8 cellular contexts compared by ENCODE assay signal in the genomic region with DNA sequence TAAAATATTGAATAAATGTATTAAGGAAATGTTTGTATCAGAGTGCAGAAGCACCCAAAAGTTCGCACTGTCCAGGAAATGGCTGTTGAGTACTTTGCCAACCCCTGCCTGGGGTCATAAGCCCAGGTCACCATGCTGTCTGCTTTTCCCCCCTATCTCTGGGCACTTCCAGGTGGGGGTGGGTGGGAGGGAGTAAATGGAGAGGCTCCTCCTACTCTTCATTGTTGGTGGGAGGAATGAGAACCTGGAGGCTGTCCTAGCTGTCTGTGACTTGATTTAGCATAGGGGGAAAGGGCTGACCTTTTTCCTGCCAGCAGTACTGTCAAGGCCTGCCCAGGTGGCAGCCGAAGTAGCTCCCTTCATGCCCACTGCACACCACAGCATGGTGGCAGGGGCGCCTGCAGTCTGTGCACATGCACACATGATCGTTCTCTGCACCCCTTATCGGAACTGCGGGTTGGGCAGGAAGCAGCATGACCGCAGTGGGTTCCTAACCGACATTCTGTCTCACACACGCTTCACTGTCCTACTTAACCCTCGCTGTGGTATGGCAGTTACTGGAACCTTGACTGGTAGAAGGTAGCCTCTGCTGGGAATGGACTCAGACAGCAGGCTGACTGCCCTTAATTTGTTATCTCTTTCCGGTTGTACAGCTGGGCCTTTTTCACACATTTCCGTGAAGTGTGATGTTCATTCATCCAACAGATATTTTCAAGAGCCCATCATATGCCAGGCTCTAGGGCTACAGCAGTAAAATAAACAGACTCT. TPM values are rescaled to one million over a fixed set of nuclear protein-coding genes. Genes with fewer than 3 reads are reported as not detected.
DNase-seq lines count a peak whose midpoint lies in the region; ATAC-seq, FAIRE-seq and TF ChIP-seq lines count a peak whose summit lies in the region.

No MANE protein-coding gene starts in this region.

- no peak for FAIRE-seq in RCC 7860 (lab: Jason Lieb, UNC)

- no TSS peak for BruUV-seq in Calu3 (replicated peaks; lab: Mats Ljungman, UMichigan)

- DNase-seq in GM13976 (ENCODE audit: low spot score) (peak; percentile 67), NOMO-1 treated with dmso at 0.1 percent for 144 hours (lab: John Stamatoyannopoulos, UW; ENCODE audit: unreplicated experiment) (peak; percentile 91), memory B cell (ENCODE audit: low spot score in 2 of 2) (peak; percentile 45 to 56), superior temporal gyrus (ENCODE audit: extremely low spot score) (peak; percentile 47), RCC 7860 (ENCODE audit: low spot score) (no peak), Calu3 (no peak)
- peak; percentile 76 for DNase-seq in activated T-cell treated with anti-CD3 and anti-CD28 coated beads, Interleukin-2, amount 50 U/mL, for 1 hour

- H3K4me1 Mint-ChIP-seq in memory B cell, result peaks cover 19% of the 10 kb centered on the region
- H3K4me1 Mint-ChIP-seq in Calu3 (ENCODE audit: low read depth, unreplicated experiment), result peaks cover 8% of the 10 kb centered on the region

- CTCF ChIA-PET in Calu3 (lab: Charles Lee), result no interaction called here

- ATAC-seq in HG02759 (IDR thresholded peaks at IDR 0.05; ENCODE audit: unreplicated experiment) (peak; percentile 94), memory B cell (ENCODE audit: low read depth) (peak; percentile 100)

- H3K27ac Mint-ChIP-seq in memory B cell (no peak overlapping the region), Calu3 (ENCODE audit: unreplicated experiment) (no peak overlapping the region)

- in situ Hi-C loops in GM13976 (cut with MboI; ENCODE audit: low sequenced_read_pairs, unreplicated experiment), result no loop called here

- H3K4me3 Mint-ChIP-seq in memory B cell (peak overlapping the region; percentile 39), Calu3 (ENCODE audit: low read depth, unreplicated experiment) (no peak overlapping the region)

- H3K9me3 Mint-ChIP-seq in memory B cell, result no peaks in the 10 kb centered on the region
- peaks cover 2% of the 10 kb centered on the region for H3K9me3 Mint-ChIP-seq in Calu3 (ENCODE audit: low read depth, unreplicated experiment)

- H3K36me3 Mint-ChIP-seq in memory B cell (peaks cover 1% of the 10 kb centered on the region), Calu3 (ENCODE audit: insufficient read depth, unreplicated experiment) (no peaks in the 10 kb centered on the region)

- H3K27me3 Mint-ChIP-seq in memory B cell, result peaks cover 17% of the 10 kb centered on the region
- H3K27me3 Mint-ChIP-seq in Calu3 (ENCODE audit: unreplicated experiment), result no peaks in the 10 kb centered on the region

- intact Hi-C loops in Calu3 (cut with micrococcal nuclease; ENCODE audit: unreplicated experiment), result no loop called here

- TF ChIP-seq CTCF in GM13976 (IDR thresholded peaks at IDR 0.05; ENCODE audit: borderline replicate concordance, control extremely low read depth, extremely low read depth, insufficient read depth, missing control alignments) (no peak), Calu3 (IDR thresholded peaks at IDR 0.05; ENCODE audit: unreplicated experiment) (no peak)

RNA-seq across cellular contexts. Expression of gene LDHD, which starts 41.5 kb away (rescaled TPM):
- total RNA-seq in Calu3 (2022), result 4.1 and 6.5 TPM in 2 replicates

Comparison
In these comparisons a context has a peak if more than half of its experiments do, and no peak if none do; other contexts are left out.
1. DNase-seq: peak in GM13976 (single experiment), NOMO-1 treated with dmso at 0.1 percent for 144 hours (single experiment), activated T-cell treated with anti-CD3 and anti-CD28 coated beads, Interleukin-2, amount 50 U/mL, for 1 hour (single experiment), memory B cell (2 of 2) and superior temporal gyrus (single experiment); none in RCC 7860 (single experiment) and Calu3 (single experiment).